15 cellular contexts compared by ENCODE assay signal in the genomic region with DNA sequence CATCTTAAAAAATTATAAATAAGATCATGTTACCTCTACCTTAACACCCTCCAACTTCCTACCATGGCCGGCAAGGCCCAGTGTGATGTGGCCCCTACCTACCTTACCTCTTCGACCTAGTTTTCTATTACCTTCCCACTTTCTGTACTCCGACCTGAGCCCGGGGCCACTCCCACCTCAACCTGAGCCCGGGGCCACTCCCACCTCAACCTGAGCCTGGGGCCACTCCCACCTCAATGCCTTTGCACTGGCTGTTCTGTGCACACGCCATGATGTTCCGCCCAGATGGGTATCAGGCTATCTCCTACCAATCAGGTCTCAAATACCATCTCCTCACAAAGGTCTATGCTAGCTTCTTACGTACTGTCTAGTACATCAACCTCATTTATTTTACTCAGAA.
"Had no signal": no experiment of that assay in that cellular context is flagged by ENCODE, and none has a peak within 500 bp of the region (broad histone marks: within the 10 kb centered on the region; RNA-seq: fewer than 3 reads in every experiment).

No MANE protein-coding gene starts in this region.

- H3K27ac Mint-ChIP-seq: activated CD4-positive, alpha-beta memory T cell treated with anti-CD3 and anti-CD28 coated beads, Interleukin-2, amount 10 ng/mL, durations not matched to agents 7 days and 5 days; activated naive CD4-positive, alpha-beta T cell treated with anti-CD3 and anti-CD28 coated beads, Interleukin-2, amount 50 U/mL, for 24 hours; stimulated activated memory B cell treated with anti-CD40 and anti-IgM and Interleukin-4, amounts not matched to agents 10 μg/mL and 1 μg/mL and 100 μg/mL, for 72 hours had no signal

- H3K36me3 ChIP-seq: pancreas had no signal

- H3K4me3 ChIP-seq: adrenal gland, cardiac muscle cell, dorsolateral prefrontal cortex, left lung, pancreas, upper lobe of left lung had no signal

- H3K4me1 ChIP-seq: adrenal gland, left lung, pancreas, upper lobe of left lung had no signal

- H3K27me3 ChIP-seq: adrenal gland, cardiac muscle cell, dorsolateral prefrontal cortex, left lung, pancreas, upper lobe of left lung had no signal

- H3K27me3 Mint-ChIP-seq: activated CD4-positive, alpha-beta memory T cell treated with anti-CD3 and anti-CD28 coated beads, Interleukin-2, amount 10 ng/mL, durations not matched to agents 7 days and 5 days; activated naive CD4-positive, alpha-beta T cell treated with anti-CD3 and anti-CD28 coated beads, Interleukin-2, amount 50 U/mL, for 24 hours; activated T-cell treated with anti-CD3 and anti-CD28 coated beads, Interleukin-2, amount 50 U/mL, for 24 hours; naive thymus-derived CD4-positive, alpha-beta T cell; stimulated activated memory B cell treated with anti-CD40 and anti-IgM and Interleukin-4, amounts not matched to agents 10 μg/mL and 1 μg/mL and 100 μg/mL, for 72 hours had no signal

- ATAC-seq: left lung; naive thymus-derived CD4-positive, alpha-beta T cell; pancreas; stimulated activated memory B cell treated with anti-CD40 and anti-IgM and Interleukin-4, amounts not matched to agents 10 μg/mL and 1 μg/mL and 100 μg/mL, for 72 hours had no signal

- H3K9me3 Mint-ChIP-seq: activated CD4-positive, alpha-beta memory T cell treated with anti-CD3 and anti-CD28 coated beads, Interleukin-2, amount 10 ng/mL, durations not matched to agents 7 days and 5 days; activated naive CD4-positive, alpha-beta T cell treated with anti-CD3 and anti-CD28 coated beads, Interleukin-2, amount 50 U/mL, for 24 hours; activated T-cell treated with anti-CD3 and anti-CD28 coated beads, Interleukin-2, amount 50 U/mL, for 24 hours; naive thymus-derived CD4-positive, alpha-beta T cell; stimulated activated memory B cell treated with anti-CD40 and anti-IgM and Interleukin-4, amounts not matched to agents 10 μg/mL and 1 μg/mL and 100 μg/mL, for 72 hours had no signal

- H3K9me3 ChIP-seq: adrenal gland, left lung, pancreas, upper lobe of left lung had no signal

- DNase-seq: activated CD4-positive, alpha-beta memory T cell treated with anti-CD3 and anti-CD28 coated beads, Interleukin-2, amount 10 ng/mL, durations not matched to agents 7 days and 5 days; activated T-cell treated with anti-CD3 and anti-CD28 coated beads, Interleukin-2, amount 50 U/mL, for 24 hours; adrenal gland; dorsolateral prefrontal cortex; left lung; mammary epithelial cell; naive thymus-derived CD4-positive, alpha-beta T cell; pancreas; stimulated activated CD4-positive, alpha-beta T cell treated with anti-CD3 and anti-CD28 coated beads, Interleukin-12 subunit alpha, Interleukin-12 subunit beta, amount 100 ng/mL, for 4 hours; stimulated activated CD4-positive, alpha-beta T cell treated with anti-CD3 and anti-CD28 coated beads, Interleukin-2, amount 100 ng/mL, for 24 hours; T1000 had no signal

- H3K27ac ChIP-seq: adrenal gland, cardiac muscle cell, dorsolateral prefrontal cortex, left lung, pancreas, upper lobe of left lung had no signal

- H3K4me3 Mint-ChIP-seq: activated CD4-positive, alpha-beta memory T cell treated with anti-CD3 and anti-CD28 coated beads, Interleukin-2, amount 10 ng/mL, durations not matched to agents 7 days and 5 days; activated naive CD4-positive, alpha-beta T cell treated with anti-CD3 and anti-CD28 coated beads, Interleukin-2, amount 50 U/mL, for 24 hours; activated T-cell treated with anti-CD3 and anti-CD28 coated beads, Interleukin-2, amount 50 U/mL, for 24 hours; naive thymus-derived CD4-positive, alpha-beta T cell; stimulated activated memory B cell treated with anti-CD40 and anti-IgM and Interleukin-4, amounts not matched to agents 10 μg/mL and 1 μg/mL and 100 μg/mL, for 72 hours had no signal
